14 cellular contexts compared by ENCODE assay signal in genomic region chr5:5572010-5572982, GRCh38.
DNase-seq lines count a peak whose midpoint lies in the region; ATAC-seq, FAIRE-seq and TF ChIP-seq lines count a peak whose summit lies in the region.
"Had no signal": no experiment of that assay in that cellular context is flagged by ENCODE, and none has a peak within 500 bp of the region (broad histone marks: within the 10 kb centered on the region; RNA-seq: fewer than 3 reads in every experiment).

No MANE protein-coding gene starts in this region.

- peak; percentile 28 for DNase-seq in MG63
- peak; percentile 53 for DNase-seq in thoracic aorta (ENCODE audit: low spot score)
- no peak for DNase-seq in KBM-7
- DNase-seq in activated CD4-positive, alpha-beta T cell treated with anti-CD3 and anti-CD28 coated beads, Interleukin-2, amount 50 U/mL, for 48 hours, result no peak
- DNase-seq: activated CD8-positive, alpha-beta memory T cell treated with anti-CD3 and anti-CD28 coated beads, Interleukin-2, amount 50 U/mL, for 4 hours; foreskin fibroblast; NCI-H1694 treated with DMSO at 0.1 percent for 48 hours; SHP77 treated with DMSO at 0.1 percent for 48 hours had no signal

- ATAC-seq in thoracic aorta (ENCODE audit: insufficient number of reproducible peaks, low FRiP score, low read depth), result peak; percentile 80
- ATAC-seq in HG03108 (IDR thresholded peaks at IDR 0.05; ENCODE audit: unreplicated experiment), result no peak
- no peak for ATAC-seq in HG02610 (IDR thresholded peaks at IDR 0.05; ENCODE audit: unreplicated experiment)

- H3K4me3 ChIP-seq in MG63 (no peak overlapping the region), muscle layer of duodenum (ENCODE audit: low read depth in 1 of 2, low read length in 2 of 2) (no peak overlapping the region), thoracic aorta (peak overlapping the region; percentile 55)
- H3K4me3 ChIP-seq: BLaER1 treated with 17β-estradiol and CSF1 and Interleukin-3, amounts not matched to agents 10 nM and 100 nM had no signal

- FAIRE-seq in endometrium (lab: Jason Lieb, UNC), result peak; percentile 18
- FAIRE-seq: keratinocyte had no signal

- H3K27me3 ChIP-seq in MG63 (peaks cover 9% of the 10 kb centered on the region), muscle layer of duodenum (ENCODE audit: low read depth, low read length) (no peaks in the 10 kb centered on the region), thoracic aorta (replicated peaks; ENCODE audit: insufficient read depth) (no peaks in the 10 kb centered on the region)
- H3K27me3 ChIP-seq: BLaER1 treated with 17β-estradiol and CSF1 and Interleukin-3, amounts not matched to agents 10 nM and 100 nM had no signal

- H3K36me3 ChIP-seq in MG63 (no peaks in the 10 kb centered on the region), muscle layer of duodenum (ENCODE audit: control insufficient read depth in 1 of 2, insufficient read depth in 2 of 2, low read length in 2 of 2) (no peaks in the 10 kb centered on the region), thoracic aorta (no peaks in the 10 kb centered on the region)
- H3K36me3 ChIP-seq: BLaER1 treated with 17β-estradiol and CSF1 and Interleukin-3, amounts not matched to agents 10 nM and 100 nM had no signal

- in situ Hi-C loops in KBM-7 (cut with MboI; ENCODE audit: low pct_unique_long_range_greater_than_20kb, low sequenced_read_pairs), result no loop called here

- no peaks in the 10 kb centered on the region for H3K9me3 ChIP-seq in MG63
- H3K9me3 ChIP-seq in muscle layer of duodenum (ENCODE audit: control insufficient read depth in 1 of 2, low read length in 2 of 2), result no peaks in the 10 kb centered on the region
- no peaks in the 10 kb centered on the region for H3K9me3 ChIP-seq in thoracic aorta
- H3K9me3 ChIP-seq: BLaER1 treated with 17β-estradiol and CSF1 and Interleukin-3, amounts not matched to agents 10 nM and 100 nM had no signal

- H3K4me1 ChIP-seq in muscle layer of duodenum (ENCODE audit: control insufficient read depth in 1 of 2, insufficient read depth in 2 of 2, low read length in 2 of 2), result peaks cover 0 to 3% of the 10 kb centered on the region in 2 donors
- peaks cover 0 to 38% of the 10 kb centered on the region in 2 donors for H3K4me1 ChIP-seq in thoracic aorta (ENCODE audit: control insufficient read depth in 1 of 2, low read depth in 2 of 2)
- H3K4me1 ChIP-seq: BLaER1 treated with 17β-estradiol and CSF1 and Interleukin-3, amounts not matched to agents 10 nM and 100 nM had no signal

- no peak for TF ChIP-seq CTCF in thoracic aorta (IDR thresholded peaks at IDR 0.05)

- peak overlapping the region; percentile 71 for H3K27ac ChIP-seq in muscle layer of duodenum (ENCODE audit: low read length)
- H3K27ac ChIP-seq in thoracic aorta, result peak overlapping the region; percentile 78 to 89
- H3K27ac ChIP-seq: BLaER1 treated with 17β-estradiol and CSF1 and Interleukin-3, amounts not matched to agents 10 nM and 100 nM had no signal

Comparison
In these comparisons a context has a peak if more than half of its experiments do, and no peak if none do; other contexts are left out.
1. DNase-seq: peak in MG63 (single experiment) and thoracic aorta (single experiment); none in KBM-7 (single experiment) and activated CD4-positive, alpha-beta T cell treated with anti-CD3 and anti-CD28 coated beads, Interleukin-2, amount 50 U/mL, for 48 hours (0 of 2).